ENCODE assay signal across 23 cellular contexts in genomic region chr9:134176599-134176968, GRCh38. TPM values are rescaled to one million over a fixed set of nuclear protein-coding genes. Genes with fewer than 3 reads are reported as not detected.
"Had no signal": no experiment of that assay in that cellular context is flagged by ENCODE, and none has a peak within 500 bp of the region (broad histone marks: within the 10 kb centered on the region; RNA-seq: fewer than 3 reads in every experiment).

No MANE protein-coding gene starts in this region.

- H3K36me3 ChIP-seq: cardiac muscle cell, heart right ventricle, pancreas, right atrium auricular region, tibial artery had no signal

- H3K9me3 ChIP-seq: body of pancreas, heart right ventricle, pancreas, psoas muscle, right atrium auricular region, tibial artery had no signal

- H3K4me3 ChIP-seq: body of pancreas, cardiac muscle cell, lung, pancreas, right atrium auricular region, skin epidermis, tibial artery had no signal

- FAIRE-seq: endometrium, kidney, pancreas had no signal

- H3K27me3 ChIP-seq: body of pancreas, cardiac muscle cell, right atrium auricular region had no signal

- ATAC-seq: activated CD8-positive, alpha-beta T cell treated with anti-CD3 and anti-CD28 coated beads, Interleukin-2, amount 10 ng/mL, durations not matched to agents 7 days and 5 days; activated naive CD8-positive, alpha-beta T cell treated with anti-CD3 and anti-CD28 coated beads, Interleukin-2, amount 50 U/mL, for 24 hours; body of pancreas; naive thymus-derived CD8-positive, alpha-beta T cell had no signal

- DNase-seq: activated CD4-positive, alpha-beta T cell treated with anti-CD3 and anti-CD28 coated beads for 1 hour; activated CD4-positive, alpha-beta T cell treated with anti-CD3 and anti-CD28 coated beads, Interleukin-2, amount 50 U/mL, for 1 hour; activated CD8-positive, alpha-beta T cell treated with anti-CD3 and anti-CD28 coated beads, Interleukin-2, amount 10 ng/mL, durations not matched to agents 7 days and 5 days; activated gamma-delta T cell; activated naive CD4-positive, alpha-beta T cell treated with anti-CD3 and anti-CD28 coated beads, Interleukin-2, amount 50 U/mL, for 16 hours; activated naive CD8-positive, alpha-beta T cell treated with anti-CD3 and anti-CD28 coated beads, Interleukin-2, amount 50 U/mL, for 24 hours; body of pancreas; cortex of kidney; heart right ventricle; stimulated activated CD4-positive, alpha-beta T cell treated with anti-CD3 and anti-CD28 coated beads, Interleukin-1b, Interleukin-23, amount 100 ng/mL, for 48 hours; stimulated activated naive CD8-positive, alpha-beta T cell treated with anti-CD3 and anti-CD28 coated beads, Interleukin-15, amount 100 ng/mL, for 72 hours; tibial artery had no signal

- H3K4me1 ChIP-seq: pancreas had no signal

- H3K27ac ChIP-seq: body of pancreas, cardiac muscle cell, heart right ventricle, pancreas, psoas muscle, skin epidermis, tibial artery had no signal

RNA-seq across cellular contexts. Expression of gene RNU6ATAC, which starts 12.2 kb away (rescaled TPM):
- total RNA-seq: body of pancreas, cardiac muscle cell, cerebellum, fibroblast of villous mesenchyme, right atrium auricular region had no signal
- polyA plus RNA-seq: cardiac muscle cell; heart right ventricle; lung; naive thymus-derived CD8-positive, alpha-beta T cell; pancreas; psoas muscle had no signal
